16 cellular contexts compared by ENCODE assay signal in genomic region chr12:60693019-60693626, GRCh38.
DNase-seq lines count a peak whose midpoint lies in the region; ATAC-seq and TF ChIP-seq lines count a peak whose summit lies in the region.
"Had no signal": no experiment of that assay in that cellular context is flagged by ENCODE, and none has a peak within 500 bp of the region (broad histone marks: within the 10 kb centered on the region; RNA-seq: fewer than 3 reads in every experiment).

No MANE protein-coding gene starts in this region.

- H3K4me3 Mint-ChIP-seq in MCF 10A (ENCODE audit: unreplicated experiment), result no peak overlapping the region
- H3K4me3 Mint-ChIP-seq: CD4-positive, alpha-beta memory T cell had no signal

- no peaks in the 10 kb centered on the region for H3K79me2 ChIP-seq in PC-3 (ENCODE audit: low read length)

- no peaks in the 10 kb centered on the region for H3K9me3 Mint-ChIP-seq in MCF 10A (ENCODE audit: unreplicated experiment)

- no peaks in the 10 kb centered on the region for H3K9me2 ChIP-seq in PC-3 (replicated peaks; ENCODE audit: low read length)

- CTCF ChIA-PET in MCF 10A (lab: Yijun Ruan, JAX), result no interaction called here
- CTCF ChIA-PET in PC-3 (lab: Charles Lee), result interaction anchor here (0.6 kb wide), 1 partner anchor 293 kb away, joined by 3 read pairs; no protein-coding TSS in a partner anchor

- H3K4me1 ChIP-seq in breast epithelium (no peaks in the 10 kb centered on the region), PC-3 (ENCODE audit: insufficient read depth, low read length) (no peaks in the 10 kb centered on the region)

- intact Hi-C loops in MCF 10A (cut with micrococcal nuclease) (no loop called here), breast epithelium (cut with DNase I; ENCODE audit: low total_unique reads) (no loop called here), PC-3 (cut with micrococcal nuclease) (no loop called here)

- no peaks in the 10 kb centered on the region for H3K27me3 Mint-ChIP-seq in MCF 10A (ENCODE audit: insufficient read depth, unreplicated experiment)
- H3K27me3 Mint-ChIP-seq: CD4-positive, alpha-beta memory T cell had no signal

- H2AFZ ChIP-seq in PC-3 (ENCODE audit: low read length), result no peak overlapping the region

- H3K9me3 ChIP-seq in breast epithelium (peaks cover 6 to 7% of the 10 kb centered on the region in 2 donors), PC-3 (ENCODE audit: low read length) (no peaks in the 10 kb centered on the region)

- POLR2A ChIA-PET in MCF 10A (lab: Yijun Ruan, JAX), result no interaction called here
- POLR2A ChIA-PET in PC-3 (lab: Charles Lee; ENCODE audit: unreplicated experiment), result no interaction called here

- no peaks in the 10 kb centered on the region for H3K4me1 Mint-ChIP-seq in MCF 10A (ENCODE audit: insufficient read depth, unreplicated experiment)
- H3K4me1 Mint-ChIP-seq: CD4-positive, alpha-beta memory T cell had no signal

- H3F3A ChIP-seq in PC-3 (ENCODE audit: low read length, unreplicated experiment), result no peaks in the 10 kb centered on the region

- no peak overlapping the region for H3K27ac ChIP-seq in breast epithelium
- no peak overlapping the region for H3K27ac ChIP-seq in PC-3 (ENCODE audit: low read length)
- H3K27ac ChIP-seq: KMS-11, SK-N-MC had no signal

- no peak for TF ChIP-seq POLR2A in breast epithelium (IDR thresholded peaks at IDR 0.05)

- H3K9ac ChIP-seq in PC-3 (ENCODE audit: low read length), result no peak overlapping the region
- H3K9ac ChIP-seq: KMS-11 had no signal

- no peaks in the 10 kb centered on the region for H3K36me3 ChIP-seq in breast epithelium
- H3K36me3 ChIP-seq in PC-3 (ENCODE audit: low read depth, low read length), result no peaks in the 10 kb centered on the region

- no peaks in the 10 kb centered on the region for H3K27me3 ChIP-seq in breast epithelium
- no peaks in the 10 kb centered on the region for H3K27me3 ChIP-seq in PC-3 (ENCODE audit: low read length)

- BruUV-seq in MCF 10A (replicated peaks; lab: Mats Ljungman, UMichigan) (no TSS peak), PC-3 (replicated peaks; lab: Mats Ljungman, UMichigan) (no TSS peak)

- H3K4me3 ChIP-seq in breast epithelium (no peak overlapping the region), PC-3 (ENCODE audit: low read length) (no peak overlapping the region)
- H3K4me3 ChIP-seq: SK-N-MC had no signal

- no peak for ATAC-seq in PC-3
- peak; percentile 59 for ATAC-seq in esophagus mucosa
- ATAC-seq in GM18907 (IDR thresholded peaks at IDR 0.05; ENCODE audit: unreplicated experiment), result no peak
- ATAC-seq in GM18498 (IDR thresholded peaks at IDR 0.05; ENCODE audit: unreplicated experiment), result no peak
- ATAC-seq: Panc1, Right ventricle myocardium inferior had no signal

- H3K36me3 Mint-ChIP-seq in MCF 10A (ENCODE audit: insufficient read depth, unreplicated experiment), result no peaks in the 10 kb centered on the region
- H3K36me3 Mint-ChIP-seq: CD4-positive, alpha-beta memory T cell had no signal

- TF ChIP-seq CTCF in MCF 10A (IDR thresholded peaks at IDR 0.05; ENCODE audit: unreplicated experiment) (no peak), breast epithelium (IDR thresholded peaks at IDR 0.05) (no peak), PC-3 (conservative IDR thresholded peaks at IDR 0.05; ENCODE audit: low read depth, low read length) (no peak)

- H3K27ac Mint-ChIP-seq in MCF 10A (ENCODE audit: low read depth, unreplicated experiment), result no peak overlapping the region
- H3K27ac Mint-ChIP-seq: CD4-positive, alpha-beta memory T cell had no signal

- H4K20me1 ChIP-seq in PC-3 (ENCODE audit: low read length), result no peaks in the 10 kb centered on the region

- no peak overlapping the region for H3K4me2 ChIP-seq in PC-3 (ENCODE audit: low read length)
- H3K4me2 ChIP-seq: KMS-11 had no signal

- DNase-seq in MCF 10A (ENCODE audit: unreplicated experiment) (peak; percentile 35), breast epithelium (ENCODE audit: low spot score in 2 of 2) (no peak), PC-3 (peak; percentile 51), occipital lobe (lab: John Stamatoyannopoulos, UW) (no peak)
- DNase-seq in activated naive CD4-positive, alpha-beta T cell treated with anti-CD3 and anti-CD28 coated beads, Interleukin-2, amount 50 U/mL, for 16 hours, result no peak
- DNase-seq: CD4-positive, alpha-beta memory T cell; DMS79 treated with DMSO at 0.1 percent for 48 hours; GOT3; NCI-H187 treated with DMSO at 0.1 percent for 48 hours had no signal

Comparison
In these comparisons a context has a peak if more than half of its experiments do, and no peak if none do; other contexts are left out.
1. DNase-seq: peak in MCF 10A (single experiment) and PC-3 (single experiment); none in breast epithelium (0 of 2), activated naive CD4-positive, alpha-beta T cell treated with anti-CD3 and anti-CD28 coated beads, Interleukin-2, amount 50 U/mL, for 16 hours (single experiment) and occipital lobe (single experiment).